In the genomic region with DNA sequence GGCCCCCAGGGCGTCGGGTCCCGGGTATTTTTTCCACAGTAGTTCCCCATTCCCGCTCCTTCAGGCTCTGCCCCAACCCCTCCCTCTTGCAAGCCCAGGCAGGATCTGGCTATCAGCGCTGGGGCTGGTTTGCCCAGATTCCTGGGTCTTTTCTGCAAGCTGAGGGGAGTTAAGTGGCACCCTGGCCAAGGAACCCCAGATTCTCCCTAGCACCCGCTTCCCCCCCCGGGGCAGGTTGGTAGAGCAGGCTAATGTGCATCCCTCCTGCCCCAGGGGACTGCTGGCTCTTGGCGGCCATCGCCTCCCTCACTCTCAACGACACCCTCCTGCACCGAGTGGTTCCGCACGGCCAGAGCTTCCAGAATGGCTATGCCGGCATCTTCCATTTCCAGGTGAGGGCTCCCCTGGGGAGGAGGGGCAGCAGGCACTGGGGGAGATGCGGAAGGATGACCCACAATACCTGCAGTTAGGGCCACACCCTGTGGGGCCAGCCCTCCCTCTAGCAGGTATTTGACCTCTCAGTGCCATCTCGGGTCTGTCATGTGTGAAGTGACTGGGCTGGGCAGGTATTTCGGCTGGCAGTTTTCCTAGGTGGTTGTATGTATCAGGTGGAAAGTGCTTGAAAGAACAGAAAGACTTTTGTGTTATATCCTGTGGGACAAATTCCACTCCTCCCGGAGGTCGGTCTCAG, we compare ENCODE assay signal across 8 cellular contexts. TPM values are rescaled to one million over a fixed set of nuclear protein-coding genes. Genes with fewer than 3 reads are reported as not detected.
A peak's percentile ranks its signal among the peaks of the same experiment; 100 is the strongest.
DNase-seq lines count a peak whose midpoint lies in the region; ATAC-seq and TF ChIP-seq lines count a peak whose summit lies in the region.

No MANE protein-coding gene starts in this region.

- dilution Hi-C loops in mammary epithelial cell (cut with HindIII; ENCODE audit: low sequenced_read_pairs) = no loop called here

- TF ChIP-seq CTCF in A673 (conservative IDR thresholded peaks at IDR 0.05; ENCODE audit: low read depth, low read length) (no peak), mammary epithelial cell (conservative IDR thresholded peaks at IDR 0.05 in 1 of 2, IDR thresholded peaks at IDR 0.05 in 1 of 2; ENCODE audit: extremely low read depth in 1 of 2, insufficient read depth in 1 of 2, low read depth in 1 of 2, low read length in 2 of 2) (no peak)

- peak overlapping the region; percentile 78 for H3K9ac ChIP-seq in mammary epithelial cell (ENCODE audit: insufficient read depth, low read length)

- H4K20me1 ChIP-seq in mammary epithelial cell (ENCODE audit: insufficient read depth, low read length) = no peaks in the 10 kb centered on the region

- H3K27ac ChIP-seq in A673 (ENCODE audit: low read depth, low read length, poor library complexity, severe bottlenecking) (no peak overlapping the region), mammary epithelial cell (ENCODE audit: insufficient read depth, low read depth, low read length) (peak overlapping the region; percentile 79), mesodermal cell (ENCODE audit: low read depth, low read length, severe bottlenecking) (no peak overlapping the region)

- H3K4me1 ChIP-seq in A673 (ENCODE audit: insufficient read depth, low read length, poor library complexity, severe bottlenecking) = peaks cover 11% of the 10 kb centered on the region
- H3K4me1 ChIP-seq in mammary epithelial cell (ENCODE audit: insufficient read depth, low read length) = peaks cover 26% of the 10 kb centered on the region
- peaks cover 9% of the 10 kb centered on the region for H3K4me1 ChIP-seq in mesodermal cell (ENCODE audit: control insufficient read depth, insufficient read depth, low read length, poor library complexity, severe bottlenecking)

- no TSS peak for BruUV-seq in A673 (replicated peaks; lab: Mats Ljungman, UMichigan)
- no TSS peak for BruUV-seq in mammary epithelial cell (replicated peaks; lab: Mats Ljungman, UMichigan)

- H2AFZ ChIP-seq in mammary epithelial cell (ENCODE audit: low read depth, low read length) = peak overlapping the region; percentile 34

- intact Hi-C loops in A673 (cut with micrococcal nuclease; ENCODE audit: unreplicated experiment) (no loop called here), mammary epithelial cell (cut with micrococcal nuclease) (loop anchor here (1.0 to 10.0 kb wide), 8 partner anchors 44 to 396 kb away; partner anchors contain the start of genes ARL2, FAU, MRPL49 and SAC3D1), cardiac septum (cut with DNase I) (loop anchor here (5.0 kb wide), 1 partner anchor 51 kb away; the partner anchor contains the start of gene SYVN1)

- in situ Hi-C loops in mammary epithelial cell (cut with MboI; ENCODE audit: low sequenced_read_pairs in 2 of 2) = loop anchor here in 1 of 2 donors (5.0 kb wide), 1 partner anchor 46 kb away; no protein-coding TSS in a partner anchor

- ATAC-seq in GM18502 (IDR thresholded peaks at IDR 0.05; ENCODE audit: poor library complexity, unreplicated experiment) (no peak), GM18519 (IDR thresholded peaks at IDR 0.05; ENCODE audit: low FRiP score, unreplicated experiment) (no peak)

- H3K36me3 ChIP-seq in A673 (ENCODE audit: insufficient read depth, low read length, poor library complexity, severe bottlenecking) (no peaks in the 10 kb centered on the region), mammary epithelial cell (ENCODE audit: insufficient read depth, low read length) (peaks cover 21% of the 10 kb centered on the region), mesodermal cell (ENCODE audit: control insufficient read depth, insufficient read depth, low read length) (peaks cover 48% of the 10 kb centered on the region)

- peak overlapping the region; percentile 76 for H3K4me2 ChIP-seq in mammary epithelial cell (ENCODE audit: insufficient read depth, low read depth, low read length)

- CTCF ChIA-PET in A673 (lab: Charles Lee) = no interaction called here
- CTCF ChIA-PET in mammary epithelial cell (lab: Charles Lee; ENCODE audit: low non-redundant PET) = no interaction called here

- no peak for DNase-seq in A673 (ENCODE audit: low spot score)
- DNase-seq in HPDE6-E6E7 (ENCODE audit: extremely low spot score) = peak; percentile 86
- DNase-seq in mammary epithelial cell = peak; percentile 83
- DNase-seq in NCI-H2081 treated with DMSO at 0.1 percent for 48 hours (lab: John Stamatoyannopoulos, UW) = no peak
- no peak for DNase-seq in cardiac septum (ENCODE audit: low spot score)

- H3K27me3 ChIP-seq in A673 (replicated peaks; ENCODE audit: insufficient read depth, low read depth, low read length, poor library complexity) = no peaks in the 10 kb centered on the region
- H3K27me3 ChIP-seq in mammary epithelial cell (ENCODE audit: insufficient read depth, low read length) = no peaks in the 10 kb centered on the region

- H3K4me3 ChIP-seq in A673 (ENCODE audit: low read depth, low read length, poor library complexity, severe bottlenecking) = peak overlapping the region; percentile 94
- peak overlapping the region; percentile 79 to 95 (median 94) for H3K4me3 ChIP-seq in mammary epithelial cell (replicated peaks in 1 of 3; ENCODE audit: insufficient read depth in 1 of 3, low read depth in 2 of 3, low read length in 3 of 3)
- peak overlapping the region; percentile 93 for H3K4me3 ChIP-seq in mesodermal cell (ENCODE audit: extremely low read depth, insufficient read depth, low read length, poor library complexity, severe bottlenecking)

- peaks cover 85% of the 10 kb centered on the region for H3K79me2 ChIP-seq in mammary epithelial cell (ENCODE audit: insufficient read depth, low read length)

- 2% methylated on average over 7 of the region's 19 CpGs for WGBS in mammary epithelial cell (ENCODE audit: low coverage, missing lambda C conversion rate)
- WGBS in mesodermal cell (ENCODE audit: insufficient coverage in 2 of 2), 2 experiments = 88 to 90% methylated on average over 15 to 19 of the region's 19 CpGs

- H3K9me3 ChIP-seq in A673 (ENCODE audit: low read depth, low read length, poor library complexity, severe bottlenecking) = no peaks in the 10 kb centered on the region
- no peaks in the 10 kb centered on the region for H3K9me3 ChIP-seq in mammary epithelial cell (replicated peaks; ENCODE audit: insufficient read depth, low read length)
- H3K9me3 ChIP-seq in mesodermal cell (ENCODE audit: control insufficient read depth, low read length) = no peaks in the 10 kb centered on the region

- POLR2A ChIA-PET in A673 (lab: Charles Lee; ENCODE audit: low non-redundant PET) = no interaction called here

RNA-seq across cellular contexts. Expression of gene CAPN1, which starts 1.6 kb away (rescaled TPM):
- total RNA-seq in A673 (2021) (79.9 and 91.9 TPM in 2 replicates), mammary epithelial cell (100 to 1,000 TPM; 276 to 452 TPM), cardiac septum (89.6 TPM)
- 289 TPM for polyA plus RNA-seq in mammary epithelial cell
- polyA minus RNA-seq in mammary epithelial cell = 253 TPM
- 108 TPM for polyA plus RNA-seq in mesodermal cell (2013, experiment 1 of 2)
- 98.8 TPM for polyA plus RNA-seq in mesodermal cell (2013, experiment 2 of 2)

RNA-seq across cellular contexts. Expression of gene SPDYC, which starts 13.3 kb away (rescaled TPM):
- total RNA-seq in A673 (2021) (not detected in 2 replicates), mammary epithelial cell (not detected), cardiac septum (not detected)
- polyA plus RNA-seq in mammary epithelial cell = not detected
- polyA minus RNA-seq in mammary epithelial cell = not detected
- not detected for polyA plus RNA-seq in mesodermal cell (2013, experiment 1 of 2)
- polyA plus RNA-seq in mesodermal cell (2013, experiment 2 of 2) = not detected

RNA-seq across cellular contexts. Expression of gene SYVN1, which starts 49.0 kb away (rescaled TPM):
- total RNA-seq in A673 (2021) = 47.6 and 48.5 TPM in 2 replicates
- 10 to 100 TPM; 21.5 to 45.8 TPM for total RNA-seq in mammary epithelial cell
- polyA plus RNA-seq in mammary epithelial cell = 30.7 TPM
- polyA minus RNA-seq in mammary epithelial cell = 152 TPM
- polyA plus RNA-seq in mesodermal cell (2013, experiment 1 of 2) = 39.7 TPM
- 33.4 TPM for polyA plus RNA-seq in mesodermal cell (2013, experiment 2 of 2)
- total RNA-seq in cardiac septum = 25.2 TPM

Comparison
In these comparisons a context has a peak if more than half of its experiments do, and no peak if none do; other contexts are left out.
1. DNase-seq: peak in HPDE6-E6E7 (single experiment) and mammary epithelial cell (single experiment); none in A673 (single experiment), NCI-H2081 treated with DMSO at 0.1 percent for 48 hours (single experiment) and cardiac septum (single experiment).
2. Peak in every context shown above with its lines, with median percentiles within 50 percentile points of each other: H3K4me3 ChIP-seq.